8 cellular contexts compared by ENCODE assay signal in the genomic region with DNA sequence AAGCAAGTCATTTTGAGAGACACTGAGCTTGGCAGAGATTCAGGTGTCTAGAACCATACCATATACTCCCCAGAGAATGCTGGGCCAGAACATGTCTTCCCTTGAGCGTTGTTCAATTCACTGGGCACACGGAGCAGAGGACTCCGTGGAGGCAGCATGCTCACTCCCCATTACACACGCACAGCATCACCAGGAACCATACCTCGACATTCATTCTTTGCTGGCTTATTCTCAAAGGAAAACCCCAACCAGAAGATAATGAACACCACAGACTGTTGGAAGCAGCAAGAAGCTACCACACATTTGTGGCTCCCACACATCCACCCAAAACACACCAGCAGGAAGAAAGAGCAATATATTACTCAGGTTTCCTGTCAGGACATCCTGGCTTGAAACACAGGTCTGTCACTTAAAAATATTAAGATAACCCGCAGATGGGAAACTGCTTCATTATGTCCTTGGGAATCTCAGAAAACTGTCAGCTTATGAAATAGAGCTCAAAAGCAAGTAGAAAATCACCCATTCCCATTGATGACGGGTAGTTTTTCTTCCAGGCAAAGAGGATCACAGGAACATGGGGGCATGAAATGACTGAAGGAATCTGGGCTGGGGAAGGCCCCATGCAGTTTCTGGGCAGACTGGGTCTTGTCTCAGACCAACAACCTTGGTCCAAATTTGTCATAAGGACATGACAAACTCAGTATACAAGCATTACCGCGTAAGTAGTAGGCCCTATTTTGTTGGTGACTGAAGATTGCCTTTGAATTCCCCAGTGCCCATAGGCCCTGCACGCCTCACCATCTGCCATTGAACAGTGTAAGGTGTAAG. TPM values are rescaled to one million over a fixed set of nuclear protein-coding genes. Genes with fewer than 3 reads are reported as not detected.
DNase-seq lines count a peak whose midpoint lies in the region; ATAC-seq, FAIRE-seq and TF ChIP-seq lines count a peak whose summit lies in the region.

No MANE protein-coding gene starts in this region.

- CTCF ChIA-PET in K562 (lab: Yijun Ruan, JAX; ENCODE audit: low intra/inter-chr PET ratio) = no interaction called here
- CTCF ChIA-PET in naive thymus-derived CD4-positive, alpha-beta T cell (lab: Charles Lee) = interaction anchor here (0.9 to 2.8 kb wide), 10 partner anchors 7 to 63 kb away, joined by 3 to 11 read pairs (median 4); no protein-coding TSS in a partner anchor

- in situ Hi-C loops in K562 (cut with MboI) = loop anchor here (10.0 kb wide), 1 partner anchor 409 kb away; no protein-coding TSS in a partner anchor

- POLR2A ChIA-PET in K562 (lab: Yijun Ruan, JAX) = interaction anchor here (0.6 to 6.0 kb wide), 15 partner anchors 9 to 220 kb away, joined by 3 to 74 read pairs (median 5); a partner anchor contains a TSS
- POLR2A ChIA-PET in naive thymus-derived CD4-positive, alpha-beta T cell (lab: Charles Lee) = interaction anchor here (0.6 to 28.6 kb wide), 15 partner anchors 8 to 227 kb away, joined by 3 to 1973 read pairs (median 10); a partner anchor contains a TSS

- ATAC-seq in K562 (peak; percentile 4), HG02973 (IDR thresholded peaks at IDR 0.05; ENCODE audit: unreplicated experiment) (no peak), GM19397 (IDR thresholded peaks at IDR 0.05; ENCODE audit: unreplicated experiment) (no peak)
- peak; percentile 30 for ATAC-seq in naive thymus-derived CD4-positive, alpha-beta T cell

- H3K4me3 ChIP-seq in GM08714 (ENCODE audit: low read length) = peak overlapping the region; percentile 4; the same call in 1 of the 2 replicates
- no peak overlapping the region for H3K4me3 ChIP-seq in K562
- H3K4me3 ChIP-seq in naive thymus-derived CD4-positive, alpha-beta T cell (ENCODE audit: low read length) = peak overlapping the region; percentile 30

- H3K27me3 ChIP-seq in K562 (ENCODE audit: control insufficient read depth in 2 of 2, insufficient read depth in 2 of 2, low read length in 2 of 2) = no peaks in the 10 kb centered on the region
- no peaks in the 10 kb centered on the region for H3K27me3 ChIP-seq in naive thymus-derived CD4-positive, alpha-beta T cell (ENCODE audit: control insufficient read depth in 2 of 2, insufficient read depth in 2 of 2, low read length in 2 of 2)

- intact Hi-C loops in K562 (cut with micrococcal nuclease) = loop anchor here (2.0 kb wide), 1 partner anchor 25 kb away; no protein-coding TSS in a partner anchor
- intact Hi-C loops in naive thymus-derived CD4-positive, alpha-beta T cell (cut with micrococcal nuclease) = loop anchor here in 1 of 2 donors (2.0 to 10.0 kb wide), 3 partner anchors 31 to 489 kb away; a partner anchor contains a TSS

- peak overlapping the region; percentile 72 to 94 (median 90) for H3K4me3 Mint-ChIP-seq in naive thymus-derived CD4-positive, alpha-beta T cell

- peak overlapping the region; percentile 64 to 78; a peak in 3 of 4 replicates for H3K9ac ChIP-seq in K562 (ENCODE audit: insufficient read depth in 1 of 2, low read depth in 2 of 2, low read length in 2 of 2)

- H3K4me1 Mint-ChIP-seq in naive thymus-derived CD4-positive, alpha-beta T cell = peaks cover 59 to 88% (median 79%) of the 10 kb centered on the region in 7 donors

- DNase-seq in NCI-H1436 treated with DMSO at 0.1 percent for 48 hours (lab: John Stamatoyannopoulos, UW) (peak; percentile 61), K562 (ENCODE audit: extremely low read depth in 1 of 4, low spot score in 3 of 4) (peak in 1 of 4 experiments; percentile 47), cerebellar nuclear complex (lab: John Stamatoyannopoulos, UW) (no peak), glomerular visceral epithelial cell (ENCODE audit: extremely low spot score) (no peak)
- DNase-seq in naive thymus-derived CD4-positive, alpha-beta T cell = peak in 2 of 9 donors; percentile 38 to 54

- H3K79me2 ChIP-seq in K562 (ENCODE audit: control insufficient read depth, insufficient read depth, low read length) = no peaks in the 10 kb centered on the region

- peak overlapping the region; percentile 90 for H2AFZ ChIP-seq in K562 (ENCODE audit: low read depth, low read length)

- H3K27me3 Mint-ChIP-seq in naive thymus-derived CD4-positive, alpha-beta T cell = no peaks in the 10 kb centered on the region

- H3K36me3 ChIP-seq in K562 (ENCODE audit: control insufficient read depth, insufficient read depth, low read length) = no peaks in the 10 kb centered on the region
- H3K36me3 ChIP-seq in naive thymus-derived CD4-positive, alpha-beta T cell (ENCODE audit: control insufficient read depth in 2 of 3, insufficient read depth in 3 of 3, low read length in 3 of 3) = no peaks in the 10 kb centered on the region

- H4K20me1 ChIP-seq in K562 (replicated peaks; ENCODE audit: control insufficient read depth, insufficient read depth, low read length) = no peaks in the 10 kb centered on the region

- no peaks in the 10 kb centered on the region for H3K9me1 ChIP-seq in K562 (ENCODE audit: control insufficient read depth, insufficient read depth, low read length)

- no peak for TF ChIP-seq RAD21 in K562 (CRISPR knock-in tag; conservative IDR thresholded peaks at IDR 0.05 in 1 of 2, IDR thresholded peaks at IDR 0.05 in 1 of 2)

- no peak for TF ChIP-seq CTCF in K562 (IDR thresholded peaks at IDR 0.05 in 2 of 3, conservative IDR thresholded peaks at IDR 0.05 in 1 of 3; ENCODE audit: insufficient read depth in 2 of 3, low read depth in 1 of 3, low read length in 3 of 3)

- H3K27ac Mint-ChIP-seq in naive thymus-derived CD4-positive, alpha-beta T cell = peak overlapping the region; percentile 95 to 99 (median 97)

- H3K27ac ChIP-seq in K562 (ENCODE audit: extremely low read depth, low read depth, low read length) = peak overlapping the region; percentile 95
- H3K27ac ChIP-seq in naive thymus-derived CD4-positive, alpha-beta T cell (ENCODE audit: low read depth, low read length) = peak overlapping the region; percentile 85

- H3K4me2 ChIP-seq in K562 (ENCODE audit: insufficient read depth, low read length) = peak overlapping the region; percentile 77

- BruUV-seq in K562 (replicated peaks; lab: Mats Ljungman, UMichigan) = no TSS peak

- peaks cover 0 to 10% (median 0%) of the 10 kb centered on the region in 5 donors for H3K36me3 Mint-ChIP-seq in naive thymus-derived CD4-positive, alpha-beta T cell

- H3K4me1 ChIP-seq in K562 (replicated peaks in 1 of 2; ENCODE audit: control insufficient read depth in 2 of 2, insufficient read depth in 2 of 2, low read length in 2 of 2) = peaks cover 38 to 61% of the 10 kb centered on the region in 2 experiments
- peaks cover 65 to 75% of the 10 kb centered on the region in 2 donors for H3K4me1 ChIP-seq in naive thymus-derived CD4-positive, alpha-beta T cell (ENCODE audit: control insufficient read depth in 2 of 2, insufficient read depth in 2 of 2, low read length in 2 of 2)

- no peaks in the 10 kb centered on the region for H3K9me3 ChIP-seq in K562 (replicated peaks; ENCODE audit: control insufficient read depth, insufficient read depth, low read depth, low read length)
- no peaks in the 10 kb centered on the region for H3K9me3 ChIP-seq in naive thymus-derived CD4-positive, alpha-beta T cell (ENCODE audit: control insufficient read depth in 2 of 3, low read length in 3 of 3)

- TF ChIP-seq EP300 in K562 (IDR thresholded peaks at IDR 0.05; ENCODE audit: low read length) = no peak

- WGBS in K562 (ENCODE audit: insufficient coverage, low coverage, missing lambda C conversion rate) = 47% methylated on average over 10 of the region's 10 CpGs

- H3K9me3 Mint-ChIP-seq in naive thymus-derived CD4-positive, alpha-beta T cell = peaks cover 0 to 3% (median 0%) of the 10 kb centered on the region in 11 donors

- FAIRE-seq in K562 (lab: Jason Lieb, UNC) = no peak

- TF ChIP-seq POLR2A in K562 (conservative IDR thresholded peaks at IDR 0.05) = no peak

RNA-seq across cellular contexts. Expression of a gene that starts 46.5 kb away (rescaled TPM):
- 30.2 and 53.7 TPM in 2 replicates for total RNA-seq in K562 (2011; cell fraction: chromatin; rRNA removed; ENCODE audit: low replicate concordance)
- 60.7 and 63.0 TPM in 2 replicates for total RNA-seq in K562 (2011; cell fraction: nucleolus; rRNA removed)
- 58.0 and 69.2 TPM in 2 replicates for total RNA-seq in K562 (2011; cell fraction: nucleoplasm; rRNA removed)
- total RNA-seq in K562 (2014; rRNA removed) (78.1 and 99.4 TPM in 2 replicates), K562 (2014; rRNA removed; fragmentation: Illumina TruSeq; extraction: Trizol) (58.9 and 61.9 TPM in 2 replicates), K562 (2015; rRNA removed; fragmentation: Illumina TruSeq; extraction: Trizol) (72.5 and 76.0 TPM in 2 replicates), K562 (2021) (407 and 420 TPM in 2 replicates)
- polyA plus RNA-seq in K562 (2011; rRNA removed) (122 and 123 TPM in 2 replicates), K562 (2014; fragmentation: Illumina TruSeq; extraction: Trizol) (347 and 391 TPM in 2 replicates), K562 (2014; fragmentation: Nextera tagmentation; extraction: Ambion mirVana) (10 to 100 TPM; 19.2 to 23.9 TPM), K562 (2014; rRNA removed) (212 and 227 TPM in 2 replicates)
- 131 and 249 TPM in 2 replicates for polyA plus RNA-seq in K562 (2011; cell fraction: cytosol; rRNA removed)
- 78.5 and 114 TPM in 2 replicates for polyA plus RNA-seq in K562 (2011; cell fraction: nucleus; rRNA removed)
- 431 TPM in 2 replicates for polyA plus RNA-seq in K562 (2012)
- polyA minus RNA-seq in K562 (2011; rRNA and poly(A)+ RNA removed) = 55.6 and 69.8 TPM in 2 replicates
- 92.3 and 95.3 TPM in 2 replicates for polyA minus RNA-seq in K562 (2011; cell fraction: cytosol; rRNA and poly(A)+ RNA removed)
- 36.1 and 36.7 TPM in 2 replicates for polyA minus RNA-seq in K562 (2011; cell fraction: nucleus; rRNA and poly(A)+ RNA removed)
- 100 to 1,000 TPM; 257 to 487 (median 368) TPM for total RNA-seq in naive thymus-derived CD4-positive, alpha-beta T cell
- 100 to 1,000 TPM; 178 to 198 TPM for polyA plus RNA-seq in naive thymus-derived CD4-positive, alpha-beta T cell

RNA-seq across cellular contexts. Expression of a gene that starts 57.1 kb away (rescaled TPM):
- 50.0 and 60.5 TPM in 2 replicates for total RNA-seq in K562 (2011; cell fraction: chromatin; rRNA removed; ENCODE audit: low replicate concordance)
- total RNA-seq in K562 (2011; cell fraction: nucleolus; rRNA removed) = 36.7 and 37.4 TPM in 2 replicates
- total RNA-seq in K562 (2011; cell fraction: nucleoplasm; rRNA removed) = 43.0 and 56.3 TPM in 2 replicates
- total RNA-seq in K562 (2014; rRNA removed) = 9.4 and 10.9 TPM in 2 replicates
- 7.1 and 7.7 TPM in 2 replicates for total RNA-seq in K562 (2014; rRNA removed; fragmentation: Illumina TruSeq; extraction: Trizol)
- 6.7 and 7.5 TPM in 2 replicates for total RNA-seq in K562 (2015; rRNA removed; fragmentation: Illumina TruSeq; extraction: Trizol)
- 7.3 and 9.6 TPM in 2 replicates for total RNA-seq in K562 (2021)
- polyA plus RNA-seq in K562 (2011; rRNA removed) = 5.9 and 7.7 TPM in 2 replicates
- 2.8 and 4.8 TPM in 2 replicates for polyA plus RNA-seq in K562 (2011; cell fraction: cytosol; rRNA removed)
- polyA plus RNA-seq in K562 (2011; cell fraction: nucleus; rRNA removed) = 10.2 and 15.6 TPM in 2 replicates
- polyA plus RNA-seq in K562 (2012) = 4.8 and 5.4 TPM in 2 replicates
- polyA plus RNA-seq in K562 (2014; fragmentation: Illumina TruSeq; extraction: Trizol) = 5.8 and 7.1 TPM in 2 replicates
- 1 to 10 TPM; 4.6 to 4.9 TPM for polyA plus RNA-seq in K562 (2014; fragmentation: Nextera tagmentation; extraction: Ambion mirVana)
- polyA plus RNA-seq in K562 (2014; rRNA removed) = 5.6 and 8.4 TPM in 2 replicates
- 20.2 and 25.2 TPM in 2 replicates for polyA minus RNA-seq in K562 (2011; rRNA and poly(A)+ RNA removed)
- polyA minus RNA-seq in K562 (2011; cell fraction: cytosol; rRNA and poly(A)+ RNA removed) = 5.1 and 7.4 TPM in 2 replicates
- 16.3 and 20.2 TPM in 2 replicates for polyA minus RNA-seq in K562 (2011; cell fraction: nucleus; rRNA and poly(A)+ RNA removed)
- total RNA-seq in naive thymus-derived CD4-positive, alpha-beta T cell = 10 to 100 TPM; 20.6 to 45.9 (median 30.3) TPM
- 10 to 100 TPM; 23.2 to 48.4 TPM for polyA plus RNA-seq in naive thymus-derived CD4-positive, alpha-beta T cell

Comparison
In these comparisons a context has a peak if more than half of its experiments do, and no peak if none do; other contexts are left out.
1. ATAC-seq: peak in K562 (single experiment) and naive thymus-derived CD4-positive, alpha-beta T cell (single experiment); none in HG02973 (single experiment) and GM19397 (single experiment).